17 cellular contexts compared by ENCODE assay signal in the genomic region with DNA sequence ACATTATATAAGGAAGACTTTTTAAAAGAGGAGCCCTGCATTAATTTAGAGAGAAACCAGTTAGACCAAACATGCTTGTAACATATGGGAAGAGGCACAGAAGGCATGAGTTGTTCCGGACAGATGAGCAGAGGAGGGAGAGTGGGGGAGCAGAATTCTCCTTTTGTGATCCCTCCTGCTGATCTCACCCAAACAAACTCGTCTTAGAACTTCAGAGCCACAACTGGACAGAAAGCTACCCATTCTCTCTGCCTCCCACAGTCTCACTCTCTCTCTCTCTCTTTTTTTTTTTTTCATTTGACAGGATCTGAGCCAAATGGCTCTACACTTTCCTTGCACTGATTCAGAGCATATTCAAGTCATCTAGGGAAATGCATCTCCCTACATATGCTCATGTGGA.
"Had no signal": no experiment of that assay in that cellular context is flagged by ENCODE, and none has a peak within 500 bp of the region (broad histone marks: within the 10 kb centered on the region; RNA-seq: fewer than 3 reads in every experiment).

No MANE protein-coding gene starts in this region.

- H3K27me3 Mint-ChIP-seq: activated naive CD8-positive, alpha-beta T cell treated with anti-CD3 and anti-CD28 coated beads, Interleukin-2, amount 50 U/mL, for 24 hours; stimulated activated naive B cell treated with anti-CD40 and anti-IgM and Interleukin-4, amounts not matched to agents 10 μg/mL and 1 μg/mL and 100 μg/mL, for 72 hours had no signal

- H3K4me1 ChIP-seq: lower lobe of right lung, neural progenitor cell, parathyroid adenoma, tibial artery had no signal

- H3K9ac ChIP-seq: neural progenitor cell, parathyroid adenoma had no signal

- H3K4me3 Mint-ChIP-seq: activated naive CD4-positive, alpha-beta T cell treated with anti-CD3 and anti-CD28 coated beads for 36 hours; activated naive CD8-positive, alpha-beta T cell treated with anti-CD3 and anti-CD28 coated beads, Interleukin-2, amount 50 U/mL, for 24 hours; immature natural killer cell; neural progenitor cell; stimulated activated naive B cell treated with anti-CD40 and anti-IgM and Interleukin-4, amounts not matched to agents 10 μg/mL and 1 μg/mL and 100 μg/mL, for 72 hours had no signal

- ATAC-seq: activated naive CD8-positive, alpha-beta T cell treated with anti-CD3 and anti-CD28 coated beads, Interleukin-2, amount 50 U/mL, for 24 hours; heart left ventricle; left cardiac atrium; lower lobe of right lung; stimulated activated naive B cell treated with anti-CD40 and anti-IgM and Interleukin-4, amounts not matched to agents 10 μg/mL and 1 μg/mL and 100 μg/mL, for 72 hours had no signal

- H3K4me2 ChIP-seq: neural progenitor cell had no signal

- H3K4me3 ChIP-seq: heart left ventricle, lower lobe of right lung, neural progenitor cell, tibial artery had no signal

- H3K9me3 ChIP-seq: lower lobe of right lung had no signal

- H3K9me3 Mint-ChIP-seq: activated naive CD4-positive, alpha-beta T cell treated with anti-CD3 and anti-CD28 coated beads for 36 hours; activated naive CD8-positive, alpha-beta T cell treated with anti-CD3 and anti-CD28 coated beads, Interleukin-2, amount 50 U/mL, for 24 hours; stimulated activated naive B cell treated with anti-CD40 and anti-IgM and Interleukin-4, amounts not matched to agents 10 μg/mL and 1 μg/mL and 100 μg/mL, for 72 hours had no signal

- H3K36me3 Mint-ChIP-seq: immature natural killer cell; neural progenitor cell; stimulated activated naive B cell treated with anti-CD40 and anti-IgM and Interleukin-4, amounts not matched to agents 10 μg/mL and 1 μg/mL and 100 μg/mL, for 72 hours had no signal

- H3K27ac Mint-ChIP-seq: activated naive CD4-positive, alpha-beta T cell treated with anti-CD3 and anti-CD28 coated beads for 36 hours; activated naive CD8-positive, alpha-beta T cell treated with anti-CD3 and anti-CD28 coated beads, Interleukin-2, amount 50 U/mL, for 24 hours; activated T-helper 2 cell treated with anti-CD3 and anti-CD28 coated beads, Interferon-gamma antibody, Interleukin-2, Interleukin-4, amounts not matched to agents 10 μg/mL and 5 μg/mL and 100 μg/mL, durations not matched to agents 14 hours and 24 hours and 36 hours; immature natural killer cell; neural progenitor cell; stimulated activated naive B cell treated with anti-CD40 and anti-IgM and Interleukin-4, amounts not matched to agents 10 μg/mL and 1 μg/mL and 100 μg/mL, for 72 hours had no signal

- H3K36me3 ChIP-seq: heart left ventricle, lower lobe of right lung, neural progenitor cell, tibial artery had no signal

- H3K79me2 ChIP-seq: parathyroid adenoma had no signal

- H3K27me3 ChIP-seq: heart left ventricle, neural progenitor cell, tibial artery had no signal

- H3K4me1 Mint-ChIP-seq: activated naive CD8-positive, alpha-beta T cell treated with anti-CD3 and anti-CD28 coated beads, Interleukin-2, amount 50 U/mL, for 24 hours; immature natural killer cell; neural progenitor cell; stimulated activated naive B cell treated with anti-CD40 and anti-IgM and Interleukin-4, amounts not matched to agents 10 μg/mL and 1 μg/mL and 100 μg/mL, for 72 hours had no signal

- H3K27ac ChIP-seq: heart left ventricle, lower lobe of right lung, neural progenitor cell, parathyroid adenoma, tibial artery, VCaP had no signal

- H2AFZ ChIP-seq: neural progenitor cell, parathyroid adenoma had no signal

- DNase-seq: activated CD4-positive, alpha-beta T cell treated with anti-CD3 and anti-CD28 coated beads for 1 hour; activated CD4-positive, alpha-beta T cell treated with anti-CD3 and anti-CD28 coated beads, Interleukin-2, amount 50 U/mL, for 4 hours; activated naive CD4-positive, alpha-beta T cell treated with anti-CD3 and anti-CD28 coated beads for 36 hours; activated naive CD8-positive, alpha-beta T cell treated with anti-CD3 and anti-CD28 coated beads, Interleukin-2, amount 50 U/mL, for 24 hours; aorta; heart left ventricle; immature natural killer cell; left cardiac atrium; lower lobe of right lung; midbrain; stimulated activated CD4-positive, alpha-beta T cell treated with anti-CD3 and anti-CD28 coated beads, Interleukin-2, amount 100 ng/mL, for 48 hours; stimulated activated naive B cell treated with anti-CD40 and anti-IgM and Interleukin-4, amounts not matched to agents 10 μg/mL and 1 μg/mL and 100 μg/mL, for 72 hours; tibial artery had no signal
